Comparison of ENCODE assay signal across 21 cellular contexts in genomic region chr1:177947623-177948022, GRCh38. TPM values are rescaled to one million over a fixed set of nuclear protein-coding genes. Genes with fewer than 3 reads are reported as not detected.
"Had no signal": no experiment of that assay in that cellular context is flagged by ENCODE, and none has a peak within 500 bp of the region (broad histone marks: within the 10 kb centered on the region; RNA-seq: fewer than 3 reads in every experiment).

No MANE protein-coding gene starts in this region.

- H3K36me3 Mint-ChIP-seq: naive thymus-derived CD4-positive, alpha-beta T cell; natural killer cell; neural progenitor cell; stimulated activated effector memory CD8-positive, alpha-beta T cell treated with anti-CD3 and anti-CD28 coated beads, Interleukin-12 subunit alpha, Interleukin-12 subunit beta, amount 100 ng/mL, for 72 hours; stimulated activated naive B cell treated with anti-CD40 and anti-IgM and Interleukin-4, amounts not matched to agents 10 μg/mL and 1 μg/mL and 100 μg/mL, for 72 hours; type B pancreatic cell had no signal

- H3K4me2 ChIP-seq: neural progenitor cell had no signal

- H3K4me1 Mint-ChIP-seq: natural killer cell; stimulated activated effector memory CD8-positive, alpha-beta T cell treated with anti-CD3 and anti-CD28 coated beads, Interleukin-12 subunit alpha, Interleukin-12 subunit beta, amount 100 ng/mL, for 72 hours; stimulated activated naive B cell treated with anti-CD40 and anti-IgM and Interleukin-4, amounts not matched to agents 10 μg/mL and 1 μg/mL and 100 μg/mL, for 72 hours had no signal

- H2AFZ ChIP-seq: neural progenitor cell had no signal

- H3K4me3 ChIP-seq: neural progenitor cell, pancreas, prostate gland, right atrium auricular region, sigmoid colon, stomach, thoracic aorta, thyroid gland, tibial nerve, upper lobe of right lung, uterus had no signal

- H3K9me3 Mint-ChIP-seq: nephron; neural progenitor cell; stimulated activated naive B cell treated with anti-CD40 and anti-IgM and Interleukin-4, amounts not matched to agents 10 μg/mL and 1 μg/mL and 100 μg/mL, for 72 hours; stimulated activated naive CD8-positive, alpha-beta T cell treated with anti-CD3 and anti-CD28 coated beads, Interleukin-15, Interleukin-2, amounts not matched to agents 100 ng/mL and 50 ng/mL, for 24 hours; type B pancreatic cell had no signal

- H3K9ac ChIP-seq: neural progenitor cell had no signal

- H3K27me3 ChIP-seq: neural progenitor cell, neutrophil, pancreas, right atrium auricular region, sigmoid colon, stomach, thyroid gland, tibial nerve, upper lobe of right lung, uterus had no signal

- H3K4me3 Mint-ChIP-seq: naive thymus-derived CD4-positive, alpha-beta T cell; natural killer cell; nephron; neural progenitor cell; stimulated activated effector memory CD8-positive, alpha-beta T cell treated with anti-CD3 and anti-CD28 coated beads, Interleukin-12 subunit alpha, Interleukin-12 subunit beta, amount 100 ng/mL, for 72 hours; stimulated activated naive B cell treated with anti-CD40 and anti-IgM and Interleukin-4, amounts not matched to agents 10 μg/mL and 1 μg/mL and 100 μg/mL, for 72 hours; stimulated activated naive CD8-positive, alpha-beta T cell treated with anti-CD3 and anti-CD28 coated beads, Interleukin-15, Interleukin-2, amounts not matched to agents 100 ng/mL and 50 ng/mL, for 24 hours; type B pancreatic cell had no signal

- ATAC-seq: stimulated activated effector memory CD8-positive, alpha-beta T cell treated with anti-CD3 and anti-CD28 coated beads, Interleukin-12 subunit alpha, Interleukin-12 subunit beta, amount 100 ng/mL, for 72 hours had no signal

- H3K9me3 ChIP-seq: neutrophil, pancreas, prostate gland, right atrium auricular region, sigmoid colon, stomach, thoracic aorta, thyroid gland, tibial nerve, upper lobe of right lung, uterus had no signal

- FAIRE-seq: small intestine had no signal

- H3K27ac ChIP-seq: neural progenitor cell, neutrophil, pancreas, prostate gland, right atrium auricular region, sigmoid colon, stomach, thoracic aorta, thyroid gland, tibial nerve, upper lobe of right lung, uterus had no signal

- H3K36me3 ChIP-seq: neural progenitor cell, neutrophil, prostate gland, right atrium auricular region, thoracic aorta, thyroid gland, upper lobe of right lung, uterus had no signal

- DNase-seq: natural killer cell; stimulated activated naive CD4-positive, alpha-beta T cell treated with Interleukin-2 at 50 U/mL for 16 hours; upper lobe of right lung had no signal

- H3K4me1 ChIP-seq: pancreas, prostate gland, right atrium auricular region, thyroid gland, upper lobe of right lung had no signal

- H3K27ac Mint-ChIP-seq: naive thymus-derived CD4-positive, alpha-beta T cell; natural killer cell; neural progenitor cell; stimulated activated effector memory CD8-positive, alpha-beta T cell treated with anti-CD3 and anti-CD28 coated beads, Interleukin-12 subunit alpha, Interleukin-12 subunit beta, amount 100 ng/mL, for 72 hours; stimulated activated naive B cell treated with anti-CD40 and anti-IgM and Interleukin-4, amounts not matched to agents 10 μg/mL and 1 μg/mL and 100 μg/mL, for 72 hours; stimulated activated naive CD8-positive, alpha-beta T cell treated with anti-CD3 and anti-CD28 coated beads, Interleukin-15, Interleukin-2, amounts not matched to agents 100 ng/mL and 50 ng/mL, for 24 hours; type B pancreatic cell had no signal

RNA-seq across cellular contexts. Expression of gene SEC16B, which starts 22.2 kb away (rescaled TPM):
- polyA plus RNA-seq: naive thymus-derived CD4-positive, alpha-beta T cell had no signal
